22 cellular contexts compared by ENCODE assay signal in the genomic region with DNA sequence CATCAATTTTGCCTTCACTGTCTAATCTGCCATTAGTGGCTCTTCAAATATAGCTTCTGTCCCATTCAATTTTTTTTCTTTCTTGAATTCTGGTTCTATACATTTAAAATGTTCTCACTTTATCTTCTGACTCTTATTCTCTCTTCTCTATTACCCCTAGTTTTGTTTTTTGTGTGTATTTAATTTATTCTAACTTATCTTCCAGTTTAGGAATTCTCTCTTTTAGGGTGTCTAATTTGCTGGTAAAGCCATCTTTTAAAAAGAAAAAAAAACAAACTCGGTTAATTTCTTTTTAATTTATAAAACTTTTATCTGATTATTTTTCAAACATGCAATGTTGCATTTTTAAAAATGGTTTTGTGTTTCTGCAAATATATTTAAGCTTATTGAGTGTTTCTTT.
"Had no signal": no experiment of that assay in that cellular context is flagged by ENCODE, and none has a peak within 500 bp of the region (broad histone marks: within the 10 kb centered on the region; RNA-seq: fewer than 3 reads in every experiment).

No MANE protein-coding gene starts in this region.

- H3K4me3 ChIP-seq: coronary artery, dorsolateral prefrontal cortex, esophagus muscularis mucosa, gastroesophageal sphincter, heart left ventricle, hepatocyte, left lung, lower lobe of right lung, mucosa of descending colon had no signal

- H3K4me2 ChIP-seq: hepatocyte had no signal

- DNase-seq: dermis blood vessel endothelial cell; dorsolateral prefrontal cortex; effector CD4-positive, alpha-beta T cell; effector memory CD4-positive, alpha-beta T cell; foreskin keratinocyte; heart left ventricle; hypothalamus; immature natural killer cell; left cardiac atrium; left lung; left ventricle myocardium superior; lower lobe of right lung; mesenchymal stem cell; mucosa of descending colon; naive B cell had no signal

- H3K27ac ChIP-seq: coronary artery, dorsolateral prefrontal cortex, esophagus muscularis mucosa, foreskin keratinocyte, gastroesophageal sphincter, heart left ventricle, hepatocyte, left lung, lower lobe of right lung had no signal

- H3K36me3 ChIP-seq: esophagus muscularis mucosa, gastroesophageal sphincter, heart left ventricle, left lung, lower lobe of right lung had no signal

- FAIRE-seq: endothelial cell of umbilical vein, frontal cortex, keratinocyte had no signal

- H3K27me3 ChIP-seq: esophagus muscularis mucosa, foreskin keratinocyte, gastroesophageal sphincter, heart left ventricle, hepatocyte, left lung had no signal

- H3K4me1 ChIP-seq: esophagus muscularis mucosa, foreskin keratinocyte, gastroesophageal sphincter, lower lobe of right lung had no signal

- H2AFZ ChIP-seq: hepatocyte had no signal

- ATAC-seq: foreskin keratinocyte, gastroesophageal sphincter, heart left ventricle, left cardiac atrium, left lung, left ventricle myocardium superior, lower lobe of right lung, mucosa of descending colon had no signal

- H3K79me2 ChIP-seq: hepatocyte had no signal
